Comparison of ENCODE assay signal across 29 cellular contexts in the genomic region with DNA sequence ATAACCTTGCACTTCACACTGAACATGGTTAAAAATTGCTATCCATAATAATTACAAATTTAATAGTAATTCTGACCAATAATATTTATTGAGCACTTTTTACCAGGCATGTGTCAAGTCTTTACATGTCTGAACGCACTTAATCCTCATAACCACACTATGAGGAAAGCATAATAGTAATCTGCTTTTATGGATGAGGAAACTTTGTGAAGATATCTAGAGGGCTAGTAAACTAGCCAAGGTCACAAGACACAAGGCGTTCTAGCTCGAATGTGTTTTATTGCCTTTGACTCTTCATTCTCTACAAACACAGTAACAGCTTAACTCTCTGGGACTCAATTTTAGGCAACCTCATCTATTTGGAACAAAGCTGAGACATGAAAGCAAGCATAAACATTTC.
"Had no signal": no experiment of that assay in that cellular context is flagged by ENCODE, and none has a peak within 500 bp of the region (broad histone marks: within the 10 kb centered on the region; RNA-seq: fewer than 3 reads in every experiment).

No MANE protein-coding gene starts in this region.

- H3K27ac Mint-ChIP-seq: dendritic cell treated with granulocyte-macrophage colony-stimulating factor and Interleukin-4, amounts not matched to agents 40 ng/mL and 50 ng/mL, for 4 days; mesothelial cell of epicardium; naive thymus-derived CD4-positive, alpha-beta T cell; stimulated activated memory B cell treated with anti-CD40 and anti-IgM and Interleukin-4, amounts not matched to agents 10 μg/mL and 1 μg/mL and 100 μg/mL, for 72 hours had no signal

- ATAC-seq: heart left ventricle; naive thymus-derived CD4-positive, alpha-beta T cell; psoas muscle; stimulated activated memory B cell treated with anti-CD40 and anti-IgM and Interleukin-4, amounts not matched to agents 10 μg/mL and 1 μg/mL and 100 μg/mL, for 72 hours; stimulated activated naive CD8-positive, alpha-beta T cell treated with anti-CD3 and anti-CD28 coated beads, Interleukin-15, amount 100 ng/mL, for 72 hours had no signal

- DNase-seq: activated CD4-positive, alpha-beta T cell treated with anti-CD3 and anti-CD28 coated beads for 4 hours; activated CD4-positive, alpha-beta T cell treated with anti-CD3 and anti-CD28 coated beads, Interleukin-2, amount 50 U/mL, for 4 hours; activated gamma-delta T cell treated with Interleukin-2 at 50 U/mL for 16 hours; activated naive CD4-positive, alpha-beta T cell treated with anti-CD3 and anti-CD28 coated beads, Interleukin-2, amount 50 U/mL, for 16 hours; activated T-cell treated with anti-CD3 and anti-CD28 coated beads, Interleukin-2, amount 50 U/mL, for 1 hour; amygdala; foreskin fibroblast; heart left ventricle; left ventricle myocardium inferior; naive thymus-derived CD4-positive, alpha-beta T cell; nucleus accumbens; psoas muscle; sigmoid colon; stimulated activated CD4-positive, alpha-beta T cell treated with anti-CD3 and anti-CD28 coated beads, Interleukin-1b, Interleukin-23, amount 100 ng/mL, for 48 hours; stimulated activated CD4-positive, alpha-beta T cell treated with anti-CD3 and anti-CD28 coated beads, Interleukin-4, amount 100 ng/mL, for 4 hours; stimulated activated CD8-positive, alpha-beta memory T cell treated with anti-CD3 and anti-CD28 coated beads, Interleukin-4, amount 100 ng/mL, for 48 hours; stimulated activated naive CD8-positive, alpha-beta T cell treated with anti-CD3 and anti-CD28 coated beads, Interleukin-15, amount 100 ng/mL, for 72 hours; substantia nigra; tibial artery had no signal

- H3K36me3 ChIP-seq: heart left ventricle, left ventricle myocardium inferior, sigmoid colon had no signal

- H3K4me3 Mint-ChIP-seq: central memory CD8-positive, alpha-beta T cell; dendritic cell treated with granulocyte-macrophage colony-stimulating factor and Interleukin-4, amounts not matched to agents 40 ng/mL and 50 ng/mL, for 4 days; mesothelial cell of epicardium; naive thymus-derived CD4-positive, alpha-beta T cell; neural crest cell; stimulated activated memory B cell treated with anti-CD40 and anti-IgM and Interleukin-4, amounts not matched to agents 10 μg/mL and 1 μg/mL and 100 μg/mL, for 72 hours; stimulated activated naive CD8-positive, alpha-beta T cell treated with anti-CD3 and anti-CD28 coated beads, Interleukin-15, amount 100 ng/mL, for 72 hours had no signal

- H3K79me2 ChIP-seq: parathyroid adenoma had no signal

- H2AFZ ChIP-seq: parathyroid adenoma had no signal

- H3K9ac ChIP-seq: parathyroid adenoma had no signal

- H3K4me1 Mint-ChIP-seq: central memory CD8-positive, alpha-beta T cell; mesothelial cell of epicardium; naive thymus-derived CD4-positive, alpha-beta T cell; neural crest cell; stimulated activated memory B cell treated with anti-CD40 and anti-IgM and Interleukin-4, amounts not matched to agents 10 μg/mL and 1 μg/mL and 100 μg/mL, for 72 hours; stimulated activated naive CD8-positive, alpha-beta T cell treated with anti-CD3 and anti-CD28 coated beads, Interleukin-15, amount 100 ng/mL, for 72 hours had no signal

- H3K36me3 Mint-ChIP-seq: mesothelial cell of epicardium; naive thymus-derived CD4-positive, alpha-beta T cell; stimulated activated memory B cell treated with anti-CD40 and anti-IgM and Interleukin-4, amounts not matched to agents 10 μg/mL and 1 μg/mL and 100 μg/mL, for 72 hours had no signal

- H3K9me3 Mint-ChIP-seq: central memory CD8-positive, alpha-beta T cell; dendritic cell treated with granulocyte-macrophage colony-stimulating factor and Interleukin-4, amounts not matched to agents 40 ng/mL and 50 ng/mL, for 4 days; mesothelial cell of epicardium; naive thymus-derived CD4-positive, alpha-beta T cell; neural crest cell; stimulated activated memory B cell treated with anti-CD40 and anti-IgM and Interleukin-4, amounts not matched to agents 10 μg/mL and 1 μg/mL and 100 μg/mL, for 72 hours; stimulated activated naive CD8-positive, alpha-beta T cell treated with anti-CD3 and anti-CD28 coated beads, Interleukin-15, amount 100 ng/mL, for 72 hours had no signal

- H3K9me3 ChIP-seq: heart left ventricle, left ventricle myocardium inferior, psoas muscle, sigmoid colon, tibial artery had no signal

- H3K4me2 ChIP-seq: smooth muscle cell had no signal

- H3K4me3 ChIP-seq: heart left ventricle, left ventricle myocardium inferior, lung, psoas muscle, sigmoid colon, SK-N-MC, smooth muscle cell, tibial artery had no signal

- H3K4me1 ChIP-seq: left ventricle myocardium inferior, parathyroid adenoma, psoas muscle had no signal

- H3K27me3 ChIP-seq: heart left ventricle, sigmoid colon, tibial artery had no signal

- H3K27me3 Mint-ChIP-seq: dendritic cell treated with granulocyte-macrophage colony-stimulating factor and Interleukin-4, amounts not matched to agents 40 ng/mL and 50 ng/mL, for 4 days had no signal

- H3K27ac ChIP-seq: heart left ventricle, left ventricle myocardium inferior, parathyroid adenoma, psoas muscle, sigmoid colon, SK-N-MC, tibial artery, VCaP had no signal
